In genomic region chr14:83463500-83464098, GRCh38 we compare ENCODE assay signal across 8 cellular contexts.
A peak's percentile ranks its signal among the peaks of the same experiment; 100 is the strongest.
DNase-seq lines count a peak whose midpoint lies in the region; ATAC-seq and TF ChIP-seq lines count a peak whose summit lies in the region.

No MANE protein-coding gene starts in this region.

- H3K27me3 ChIP-seq in heart right ventricle: no peaks in the 10 kb centered on the region
- H3K27me3 ChIP-seq in right atrium auricular region: no peaks in the 10 kb centered on the region

- H3K36me3 ChIP-seq in heart right ventricle (no peaks in the 10 kb centered on the region), right atrium auricular region (no peaks in the 10 kb centered on the region)

- intact Hi-C loops in heart right ventricle (cut with DNase I): loop anchor here in 1 of 10 donors (10.0 kb wide), 1 partner anchor 159 kb away; no protein-coding TSS in a partner anchor

- H3K4me1 ChIP-seq in heart right ventricle (no peaks in the 10 kb centered on the region), right atrium auricular region (no peaks in the 10 kb centered on the region)

- no peak overlapping the region for H3K27ac ChIP-seq in heart right ventricle
- no peak overlapping the region for H3K27ac ChIP-seq in right atrium auricular region

- ATAC-seq in heart right ventricle (no peak), HG02884 (IDR thresholded peaks at IDR 0.05; ENCODE audit: unreplicated experiment) (no peak)

- WGBS in heart right ventricle, 2 donors: 47 to 51% methylated on average over 4 of the region's 4 CpGs

- no peak overlapping the region for H3K4me3 ChIP-seq in heart right ventricle
- no peak overlapping the region for H3K4me3 ChIP-seq in right atrium auricular region
- no peak overlapping the region for H3K4me3 ChIP-seq in fibroblast of the aortic adventitia (ENCODE audit: low read depth, low read length)
- no peak overlapping the region for H3K4me3 ChIP-seq in retinal pigment epithelial cell (ENCODE audit: low read length)

- H3K9me3 ChIP-seq in heart right ventricle (peaks cover 0 to 14% (median 3%) of the 10 kb centered on the region in 11 donors), right atrium auricular region (peaks cover 0 to 9% of the 10 kb centered on the region in 2 donors)

- TF ChIP-seq CTCF in heart right ventricle (IDR thresholded peaks at IDR 0.05) (peak; percentile 31 to 77 (median 61)), right atrium auricular region (IDR thresholded peaks at IDR 0.05) (peak in 1 of 2 donors; percentile 66), LNCAP (IDR thresholded peaks at IDR 0.05) (peak; percentile 84), fibroblast of the aortic adventitia (IDR thresholded peaks at IDR 0.05; ENCODE audit: insufficient read depth, low read length) (peak; percentile 41), retinal pigment epithelial cell (conservative IDR thresholded peaks at IDR 0.05; ENCODE audit: low read depth, low read length) (peak; percentile 76)

- peak in 1 of 2 donors; percentile 37 for DNase-seq in heart right ventricle
- DNase-seq in right atrium auricular region (ENCODE audit: low spot score): no peak
- DNase-seq in SK-N-DZ (ENCODE audit: low spot score): peak; percentile 58
- peak; percentile 27 for DNase-seq in fibroblast of the aortic adventitia (ENCODE audit: low read depth)
- DNase-seq in retinal pigment epithelial cell (ENCODE audit: low read depth): no peak
- no peak for DNase-seq in NCI-H446 treated with DMSO at 0.1 percent for 48 hours (lab: John Stamatoyannopoulos, UW)

Comparison
In these comparisons a context has a peak if more than half of its experiments do, and no peak if none do; other contexts are left out.
1. DNase-seq: peak in SK-N-DZ (single experiment) and fibroblast of the aortic adventitia (single experiment); none in right atrium auricular region (single experiment), retinal pigment epithelial cell (single experiment) and NCI-H446 treated with DMSO at 0.1 percent for 48 hours (single experiment).